26 cellular contexts compared by ENCODE assay signal in the genomic region with DNA sequence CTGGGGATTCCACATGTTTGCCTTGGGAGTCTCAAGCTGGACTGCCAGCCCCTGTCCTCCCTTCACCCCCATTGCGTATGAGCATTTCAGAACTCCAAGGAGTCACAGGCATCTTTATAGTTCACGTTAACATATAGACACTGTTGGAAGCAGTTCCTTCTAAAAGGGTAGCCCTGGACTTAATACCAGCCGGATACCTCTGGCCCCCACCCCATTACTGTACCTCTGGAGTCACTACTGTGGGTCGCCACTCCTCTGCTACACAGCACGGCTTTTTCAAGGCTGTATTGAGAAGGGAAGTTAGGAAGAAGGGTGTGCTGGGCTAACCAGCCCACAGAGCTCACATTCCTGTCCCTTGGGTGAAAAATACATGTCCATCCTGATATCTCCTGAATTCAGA. TPM values are rescaled to one million over a fixed set of nuclear protein-coding genes. Genes with fewer than 3 reads are reported as not detected.
A peak's percentile ranks its signal among the peaks of the same experiment; 100 is the strongest.
DNase-seq lines count a peak whose midpoint lies in the region; ATAC-seq and TF ChIP-seq lines count a peak whose summit lies in the region.
"Had no signal": no experiment of that assay in that cellular context is flagged by ENCODE, and none has a peak within 500 bp of the region (broad histone marks: within the 10 kb centered on the region; RNA-seq: fewer than 3 reads in every experiment).

No MANE protein-coding gene starts in this region.

- H3K36me3 Mint-ChIP-seq in activated CD4-positive, alpha-beta T cell treated with anti-CD3 and anti-CD28 coated beads, Interleukin-2, amount 10 ng/mL, durations not matched to agents 24 days and 14 days (ENCODE audit: low read depth): peaks cover 67% of the 10 kb centered on the region
- H3K36me3 Mint-ChIP-seq in T-cell (peaks cover 45% of the 10 kb centered on the region), immature natural killer cell (peaks cover 0 to 23% (median 12%) of the 10 kb centered on the region in 3 donors)

- CTCF ChIA-PET in T-cell (lab: Charles Lee): no interaction called here

- TF ChIP-seq POLR2A in gastrocnemius medialis (IDR thresholded peaks at IDR 0.05): no peak

- H3K4me3 ChIP-seq in gastrocnemius medialis (no peak overlapping the region), left ventricle myocardium inferior (no peak overlapping the region)
- H3K4me3 ChIP-seq: BLaER1 treated with 17β-estradiol and CSF1 and Interleukin-3, amounts not matched to agents 10 nM and 100 nM; PC-9 had no signal

- peaks cover 51% of the 10 kb centered on the region for H3K4me1 Mint-ChIP-seq in activated CD4-positive, alpha-beta T cell treated with anti-CD3 and anti-CD28 coated beads, Interleukin-2, amount 10 ng/mL, durations not matched to agents 24 days and 14 days
- H3K4me1 Mint-ChIP-seq in T-cell (peaks cover 59 to 61% (median 60%) of the 10 kb centered on the region in 3 donors), immature natural killer cell (peaks cover 81 to 83% of the 10 kb centered on the region in 2 donors)

- H3K27ac Mint-ChIP-seq in activated CD4-positive, alpha-beta T cell treated with anti-CD3 and anti-CD28 coated beads, Interleukin-2, amount 10 ng/mL, durations not matched to agents 24 days and 14 days: peak overlapping the region; percentile 42
- H3K27ac Mint-ChIP-seq in T-cell: peak overlapping the region; percentile 9 to 87
- peak overlapping the region; percentile 85 to 98 (median 91) for H3K27ac Mint-ChIP-seq in immature natural killer cell

- in situ Hi-C loops in gastrocnemius medialis (cut with MboI; ENCODE audit: low sequenced_read_pairs in 4 of 4): no loop called here

- H3K9me3 ChIP-seq in gastrocnemius medialis (no peaks in the 10 kb centered on the region), left ventricle myocardium inferior (replicated peaks) (no peaks in the 10 kb centered on the region)

- H3K36me3 ChIP-seq in gastrocnemius medialis: peaks cover 0 to 9% of the 10 kb centered on the region in 2 donors
- H3K36me3 ChIP-seq in left ventricle myocardium inferior: peaks cover 30% of the 10 kb centered on the region

- ATAC-seq in T-cell (replicated peaks in 1 of 4): no peak
- no peak for ATAC-seq in gastrocnemius medialis
- ATAC-seq in GM21526 (IDR thresholded peaks at IDR 0.05; ENCODE audit: low FRiP score, unreplicated experiment): no peak
- ATAC-seq: HCT116, HepG2 had no signal

- H3K27me3 Mint-ChIP-seq in activated CD4-positive, alpha-beta T cell treated with anti-CD3 and anti-CD28 coated beads, Interleukin-2, amount 10 ng/mL, durations not matched to agents 24 days and 14 days: no peaks in the 10 kb centered on the region
- no peaks in the 10 kb centered on the region for H3K27me3 Mint-ChIP-seq in T-cell
- H3K27me3 Mint-ChIP-seq in immature natural killer cell (ENCODE audit: low read depth in 3 of 3): peaks cover 0 to 12% (median 10%) of the 10 kb centered on the region in 3 donors

- DNase-seq in activated CD4-positive, alpha-beta T cell treated with anti-CD3 and anti-CD28 coated beads, Interleukin-2, amount 10 ng/mL, durations not matched to agents 24 days and 14 days: peak; percentile 49
- no peak for DNase-seq in activated CD4-positive, alpha-beta T cell treated with anti-CD3 and anti-CD28 coated beads for 1 hour
- no peak for DNase-seq in T-cell
- no peak for DNase-seq in immature natural killer cell
- no peak for DNase-seq in gastrocnemius medialis
- DNase-seq in left ventricle myocardium inferior: no peak
- DNase-seq: 8988T, DMS53, GDM1, KBM-7, NCI-H1092, NCI-H1436, NCI-H187 treated with DMSO at 0.1 percent for 48 hours, NCI-H2227 treated with DMSO at 0.1 percent for 48 hours, NCI-H510A, NCI-H748 treated with DMSO at 0.1 percent for 48 hours, PC-9, SHP77 treated with DMSO at 0.1 percent for 48 hours had no signal

- H3K4me1 ChIP-seq in gastrocnemius medialis (peaks cover 25 to 35% of the 10 kb centered on the region in 2 donors), left ventricle myocardium inferior (peaks cover 33% of the 10 kb centered on the region)
- H3K4me1 ChIP-seq: BLaER1 treated with 17β-estradiol and CSF1 and Interleukin-3, amounts not matched to agents 10 nM and 100 nM had no signal

- no peak overlapping the region for H3K4me3 Mint-ChIP-seq in activated CD4-positive, alpha-beta T cell treated with anti-CD3 and anti-CD28 coated beads, Interleukin-2, amount 10 ng/mL, durations not matched to agents 24 days and 14 days
- peak overlapping the region in 1 of 3 donors; percentile 33 for H3K4me3 Mint-ChIP-seq in T-cell
- peak overlapping the region in 2 of 5 donors; percentile 62 to 85 for H3K4me3 Mint-ChIP-seq in immature natural killer cell

- POLR2A ChIA-PET in T-cell (lab: Charles Lee): interaction anchor here in 1 of 2 donors (0.6 kb wide), 1 partner anchor 176 kb away, joined by 3 read pairs; no protein-coding TSS in a partner anchor

- TF ChIP-seq CTCF in gastrocnemius medialis (IDR thresholded peaks at IDR 0.05 in 4 of 5, conservative IDR thresholded peaks at IDR 0.05 in 1 of 5) (no peak), left ventricle myocardium inferior (IDR thresholded peaks at IDR 0.05; ENCODE audit: borderline replicate concordance) (no peak)

- H3K27me3 ChIP-seq in gastrocnemius medialis (no peaks in the 10 kb centered on the region), left ventricle myocardium inferior (ENCODE audit: low read depth) (no peaks in the 10 kb centered on the region)
- H3K27me3 ChIP-seq: BLaER1 treated with 17β-estradiol and CSF1 and Interleukin-3, amounts not matched to agents 10 nM and 100 nM had no signal

- intact Hi-C loops in activated CD4-positive, alpha-beta T cell treated with anti-CD3 and anti-CD28 coated beads, Interleukin-2, amount 10 ng/mL, durations not matched to agents 24 days and 14 days (cut with micrococcal nuclease): no loop called here
- intact Hi-C loops in gastrocnemius medialis (cut with DNase I; ENCODE audit: low total_unique reads): loop anchor here (2.0 to 10.0 kb wide), 5 partner anchors 83 to 1287 kb away; a partner anchor contains a TSS
- intact Hi-C loops in left ventricle myocardium inferior (cut with micrococcal nuclease): no loop called here

- H3K9me3 Mint-ChIP-seq in activated CD4-positive, alpha-beta T cell treated with anti-CD3 and anti-CD28 coated beads, Interleukin-2, amount 10 ng/mL, durations not matched to agents 24 days and 14 days: no peaks in the 10 kb centered on the region
- H3K9me3 Mint-ChIP-seq in T-cell (no peaks in the 10 kb centered on the region), immature natural killer cell (peaks cover 0 to 1% (median 0%) of the 10 kb centered on the region in 6 donors)

- peak overlapping the region in 3 of 4 donors; percentile 76 to 86 (median 85) for H3K27ac ChIP-seq in gastrocnemius medialis
- no peak overlapping the region for H3K27ac ChIP-seq in left ventricle myocardium inferior (replicated peaks)
- H3K27ac ChIP-seq: BLaER1 treated with 17β-estradiol and CSF1 and Interleukin-3, amounts not matched to agents 10 nM and 100 nM; HL-60; PC-9; RWPE1 had no signal

RNA-seq across cellular contexts. Expression of a gene that starts 28.9 kb away (rescaled TPM):
- not detected in 2 replicates for total RNA-seq in activated CD4-positive, alpha-beta T cell treated with anti-CD3 and anti-CD28 coated beads, Interleukin-2, amount 10 ng/mL, durations not matched to agents 24 days and 14 days
- total RNA-seq in T-cell: not detected
- polyA plus RNA-seq in immature natural killer cell: not detected
- total RNA-seq in gastrocnemius medialis: not detected
- not detected for total RNA-seq in left ventricle myocardium inferior
- total RNA-seq: H1, HepG2, HT-29, PC-9 had no signal
- polyA plus RNA-seq: H1, HepG2 had no signal
